ENCODE assay signal across 14 cellular contexts in genomic region chr4:11698033-11698432, GRCh38.
A peak's percentile ranks its signal among the peaks of the same experiment; 100 is the strongest.
DNase-seq lines count a peak whose midpoint lies in the region; ATAC-seq, FAIRE-seq and TF ChIP-seq lines count a peak whose summit lies in the region.
"Had no signal": no experiment of that assay in that cellular context is flagged by ENCODE, and none has a peak within 500 bp of the region (broad histone marks: within the 10 kb centered on the region; RNA-seq: fewer than 3 reads in every experiment).

No MANE protein-coding gene starts in this region.

- H3K9me3 ChIP-seq in HCT116 (ENCODE audit: control insufficient read depth in 1 of 2, insufficient read depth in 1 of 2, low read depth in 1 of 2, low read length in 2 of 2), result peaks cover 8 to 12% of the 10 kb centered on the region in 2 experiments; a peak in 3 of 4 replicates
- H3K9me3 ChIP-seq in endothelial cell of umbilical vein (replicated peaks; ENCODE audit: control insufficient read depth, insufficient read depth, low read length), result peaks cover 2% of the 10 kb centered on the region
- no peaks in the 10 kb centered on the region for H3K9me3 ChIP-seq in osteoblast (ENCODE audit: low read depth, low read length)

- no peak for FAIRE-seq in endothelial cell of umbilical vein (lab: Jason Lieb, UNC)
- FAIRE-seq in GM12891 (lab: Jason Lieb, UNC), result no peak

- H3K27ac ChIP-seq in HCT116 (ENCODE audit: low read depth, low read length) (peak overlapping the region; percentile 97), endothelial cell of umbilical vein (ENCODE audit: insufficient read depth, low read depth, low read length) (peak overlapping the region; percentile 76), osteoblast (ENCODE audit: low read depth, low read length) (peak overlapping the region; percentile 6)
- H3K27ac ChIP-seq: KMS-11 had no signal

- H3K9ac ChIP-seq in HCT116 (ENCODE audit: low read length) (peak overlapping the region; percentile 72), endothelial cell of umbilical vein (replicated peaks; ENCODE audit: extremely low read depth, insufficient read depth, low read length) (no peak overlapping the region)
- H3K9ac ChIP-seq: KMS-11 had no signal

- H3K27me3 ChIP-seq in HCT116 (ENCODE audit: insufficient read depth, low read length) (no peaks in the 10 kb centered on the region), endothelial cell of umbilical vein (ENCODE audit: control insufficient read depth in 2 of 2, insufficient read depth in 2 of 2, low read length in 2 of 2) (no peaks in the 10 kb centered on the region), osteoblast (ENCODE audit: insufficient read depth, low read length) (no peaks in the 10 kb centered on the region)

- DNase-seq in HCT116 (ENCODE audit: low read depth, low spot score), result no peak
- peak; percentile 11 for DNase-seq in OCI-M1 (lab: John Stamatoyannopoulos, UW)
- DNase-seq in endothelial cell of umbilical vein (ENCODE audit: low read depth, low spot score), result no peak
- DNase-seq in osteoblast (ENCODE audit: insufficient read length, low spot score, missing footprints), result no peak
- DNase-seq in foreskin fibroblast, result no peak
- DNase-seq in GM12891 (ENCODE audit: insufficient read length, low spot score), result no peak
- DNase-seq in activated CD4-positive, alpha-beta T cell treated with anti-CD3 and anti-CD28 coated beads for 4 hours, result no peak
- DNase-seq: CD8-positive, alpha-beta T cell; GF-D8; GOT3; NCI-H187 treated with DMSO at 0.1 percent for 48 hours; NCI-H446 treated with DMSO at 0.1 percent for 48 hours; NCI-H774 had no signal

- CTCF ChIA-PET in HCT116 (lab: Charles Lee) (interaction anchor here (1.6 kb wide), 1 partner anchor 63 kb away, joined by 4 read pairs; no protein-coding TSS in a partner anchor), endothelial cell of umbilical vein (lab: Charles Lee) (interaction anchor here (1.6 to 1.7 kb wide), 2 partner anchors 8 to 13 kb away, joined by 4 to 5 read pairs; no protein-coding TSS in a partner anchor)

- TF ChIP-seq CTCF in HCT116 (IDR thresholded peaks at IDR 0.05 in 2 of 3, conservative IDR thresholded peaks at IDR 0.05 in 1 of 3; ENCODE audit: borderline replicate concordance in 1 of 3, insufficient read depth in 1 of 3, low read depth in 2 of 3, low read length in 2 of 3) (no peak), endothelial cell of umbilical vein (IDR thresholded peaks at IDR 0.05; ENCODE audit: extremely low read depth in 1 of 2, insufficient read depth in 1 of 2, low read depth in 1 of 2, low read length in 2 of 2) (no peak), osteoblast (IDR thresholded peaks at IDR 0.05; ENCODE audit: extremely low read depth, low read depth, low read length) (no peak), foreskin fibroblast (IDR thresholded peaks at IDR 0.05; ENCODE audit: low read depth, low read length) (no peak)

- BruUV-seq in HCT116 (replicated peaks; lab: Mats Ljungman, UMichigan) (no TSS peak), endothelial cell of umbilical vein (replicated peaks; lab: Mats Ljungman, UMichigan) (no TSS peak)

- no peak for ATAC-seq in HCT116
- ATAC-seq: CD8-positive, alpha-beta T cell had no signal

- peaks cover 48 to 71% of the 10 kb centered on the region in 2 experiments for H3K4me1 ChIP-seq in HCT116 (ENCODE audit: control insufficient read depth in 1 of 2, insufficient read depth in 2 of 2, low read length in 2 of 2)
- peaks cover 38% of the 10 kb centered on the region for H3K4me1 ChIP-seq in endothelial cell of umbilical vein (ENCODE audit: control insufficient read depth, extremely low read depth, insufficient read depth, low read length)
- H3K4me1 ChIP-seq in osteoblast (ENCODE audit: insufficient read depth, low read length), result peaks cover 41% of the 10 kb centered on the region

- H3K9me1 ChIP-seq in endothelial cell of umbilical vein (replicated peaks; ENCODE audit: control insufficient read depth, extremely low read depth, insufficient read depth, low read length), result no peaks in the 10 kb centered on the region

- peak overlapping the region in 1 of 2 experiments; percentile 3; a peak in 1 of 4 replicates for H3K4me3 ChIP-seq in HCT116 (replicated peaks in 1 of 2; ENCODE audit: low read depth in 1 of 2, low read length in 2 of 2)
- no peak overlapping the region for H3K4me3 ChIP-seq in endothelial cell of umbilical vein (replicated peaks in 1 of 3; ENCODE audit: insufficient read depth in 1 of 3, low read depth in 1 of 3, low read length in 3 of 3)
- no peak overlapping the region for H3K4me3 ChIP-seq in osteoblast (ENCODE audit: insufficient read depth, low read length)
- H3K4me3 ChIP-seq in foreskin fibroblast (ENCODE audit: low read depth in 1 of 2, low read length in 2 of 2), result no peak overlapping the region

- H3K4me2 ChIP-seq in HCT116 (ENCODE audit: low read length), result peak overlapping the region; percentile 63
- H3K4me2 ChIP-seq in endothelial cell of umbilical vein (ENCODE audit: insufficient read depth, low read length), result no peak overlapping the region
- no peak overlapping the region for H3K4me2 ChIP-seq in osteoblast (ENCODE audit: insufficient read depth, low read length)
- H3K4me2 ChIP-seq: KMS-11 had no signal

- no peak for TF ChIP-seq RAD21 in HCT116 (IDR thresholded peaks at IDR 0.05; ENCODE audit: low read depth)

- H2AFZ ChIP-seq in HCT116 (ENCODE audit: low read depth, low read length, poor library complexity, severe bottlenecking) (no peak overlapping the region), endothelial cell of umbilical vein (ENCODE audit: low read depth, low read length) (no peak overlapping the region), osteoblast (ENCODE audit: low read length) (no peak overlapping the region)

- no peaks in the 10 kb centered on the region; the same call in 1 of the 2 replicates for H3K79me2 ChIP-seq in HCT116 (ENCODE audit: insufficient read depth, low read length)
- H3K79me2 ChIP-seq in endothelial cell of umbilical vein (ENCODE audit: control insufficient read depth, insufficient read depth, low read length), result no peaks in the 10 kb centered on the region
- no peaks in the 10 kb centered on the region for H3K79me2 ChIP-seq in osteoblast (ENCODE audit: insufficient read depth, low read length)

- RAD21 ChIA-PET in HCT116 (lab: Charles Lee; ENCODE audit: low non-redundant PET in 1 of 2, low total read pairs in 2 of 2, uncharacterized antibody in 2 of 2, unreplicated experiment in 2 of 2), result interaction anchor here (0.7 to 0.9 kb wide), 2 partner anchors 73 to 269 kb away, joined by 3 to 4 read pairs; partner anchors contain the start of gene HS3ST1 (in 1 of the 2)

- no peaks in the 10 kb centered on the region for H4K20me1 ChIP-seq in HCT116 (ENCODE audit: insufficient read depth)
- H4K20me1 ChIP-seq in endothelial cell of umbilical vein (replicated peaks; ENCODE audit: control insufficient read depth, extremely low read depth, insufficient read depth, low read length), result no peaks in the 10 kb centered on the region
- H4K20me1 ChIP-seq in osteoblast (ENCODE audit: insufficient read depth, low read length), result no peaks in the 10 kb centered on the region

- intact Hi-C loops in HCT116 (cut with micrococcal nuclease) (loop anchor here (1.0 to 2.0 kb wide), 3 partner anchors 63 to 269 kb away; no protein-coding TSS in a partner anchor), endothelial cell of umbilical vein (cut with micrococcal nuclease) (loop anchor here (1.0 to 10.0 kb wide), 5 partner anchors 21 to 206 kb away; no protein-coding TSS in a partner anchor)

- H3K36me3 ChIP-seq in HCT116 (ENCODE audit: control insufficient read depth in 1 of 2, insufficient read depth in 2 of 2, low read length in 2 of 2) (peaks cover 0 to 14% of the 10 kb centered on the region in 2 experiments; a peak in 2 of 4 replicates), endothelial cell of umbilical vein (ENCODE audit: control insufficient read depth in 2 of 2, extremely low read depth in 1 of 2, insufficient read depth in 2 of 2, low read length in 2 of 2) (no peaks in the 10 kb centered on the region), osteoblast (ENCODE audit: insufficient read depth, low read length) (no peaks in the 10 kb centered on the region)

- no peaks in the 10 kb centered on the region for H3K9me2 ChIP-seq in HCT116 (ENCODE audit: insufficient read depth)

- POLR2A ChIA-PET in HCT116 (lab: Charles Lee) (interaction anchor here (0.6 to 2.2 kb wide), 10 partner anchors 10 to 192 kb away, joined by 3 to 14 read pairs (median 4); no protein-coding TSS in a partner anchor), endothelial cell of umbilical vein (lab: Charles Lee) (no interaction called here)

- TF ChIP-seq POLR2A in HCT116 (IDR thresholded peaks at IDR 0.05; ENCODE audit: borderline replicate concordance, extremely low read depth, insufficient read depth, insufficient read length), result no peak
- TF ChIP-seq POLR2A in endothelial cell of umbilical vein (IDR thresholded peaks at IDR 0.05; ENCODE audit: low read depth, low read length), result no peak
- no peak for TF ChIP-seq POLR2A in GM12891 (IDR thresholded peaks at IDR 0.05; ENCODE audit: low read depth, low read length)

- dilution Hi-C loops in endothelial cell of umbilical vein (cut with MboI; ENCODE audit: extremely low pct_ligation_motif_present, low sequenced_read_pairs), result no loop called here

TF ChIP-seq in HCT116, 20 proteins besides CTCF, POLR2A, EP300 and RAD21 (continues in another document):
- TF ChIP-seq YY1 (IDR thresholded peaks at IDR 0.05; ENCODE audit: extremely low read depth, insufficient replicate concordance, low read depth, low read length) (no peak), ATF3 (IDR thresholded peaks at IDR 0.05) (no peak), ZFX (IDR thresholded peaks at IDR 0.05) (no peak)

TF ChIP-seq in endothelial cell of umbilical vein, 7 proteins besides CTCF, POLR2A, EP300 and RAD21:
- TF ChIP-seq POLR2AphosphoS5 (IDR thresholded peaks at IDR 0.05; ENCODE audit: insufficient read depth, low read depth, low read length) (no peak), JUN (IDR thresholded peaks at IDR 0.05; ENCODE audit: borderline replicate concordance, insufficient read depth, insufficient read length, low read depth) (no peak), GATA2 (IDR thresholded peaks at IDR 0.05; ENCODE audit: insufficient read depth, insufficient read length, low read depth, low read length) (no peak)

TF ChIP-seq in GM12891, 5 proteins besides CTCF, POLR2A, EP300 and RAD21:
- TF ChIP-seq SPI1 (IDR thresholded peaks at IDR 0.05; ENCODE audit: low read depth, low read length), result no peak
- no peak for TF ChIP-seq PAX5 (IDR thresholded peaks at IDR 0.05; ENCODE audit: insufficient read depth, low read length, severe bottlenecking)
- no peak for TF ChIP-seq TAF1 (IDR thresholded peaks at IDR 0.05; ENCODE audit: low read depth, low read length)
- TF ChIP-seq POLR2AphosphoS5 (IDR thresholded peaks at IDR 0.05; ENCODE audit: low read depth, low read length), result no peak
- no peak for TF ChIP-seq POU2F2 (IDR thresholded peaks at IDR 0.05; ENCODE audit: low read depth, low read length)

Comparison
In these comparisons a context has a peak if more than half of its experiments do, and no peak if none do; other contexts are left out.
1. H3K27ac ChIP-seq: peak in every context shown above with its lines; median percentile 97 in HCT116; 76 in endothelial cell of umbilical vein; 6 in osteoblast.